ENCODE assay signal across 14 cellular contexts in the genomic region with DNA sequence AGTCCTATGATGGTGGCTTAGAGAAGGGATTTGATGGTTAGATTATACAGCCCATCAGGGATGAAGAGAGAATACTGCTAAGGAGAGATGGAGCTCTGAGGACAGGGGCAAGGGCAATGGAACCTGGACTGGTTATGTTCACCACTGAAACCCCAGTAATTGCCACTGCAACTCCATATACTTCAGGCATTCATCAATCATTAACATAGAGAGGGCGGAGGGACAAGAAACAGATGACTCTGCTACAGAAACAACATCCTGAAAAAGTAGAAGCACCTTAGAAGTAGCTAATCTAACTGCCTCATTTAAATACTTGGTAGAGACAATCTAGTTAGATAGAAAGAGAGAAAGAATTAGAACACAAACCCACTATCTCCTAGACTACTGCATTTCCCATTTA.
DNase-seq lines count a peak whose midpoint lies in the region; ATAC-seq lines count a peak whose summit lies in the region.
"Had no signal": no experiment of that assay in that cellular context is flagged by ENCODE, and none has a peak within 500 bp of the region (broad histone marks: within the 10 kb centered on the region; RNA-seq: fewer than 3 reads in every experiment).

No MANE protein-coding gene starts in this region.

- DNase-seq in kidney tubule cell (ENCODE audit: low spot score) (peak; percentile 48), NCI-H69 (lab: John Stamatoyannopoulos, UW) (no peak), NCI-H1417 treated with DMSO at 0.1 percent for 48 hours (lab: John Stamatoyannopoulos, UW) (no peak), ecto neural progenitor cell (ENCODE audit: low spot score) (no peak)
- no peak for DNase-seq in stimulated activated CD4-positive, alpha-beta T cell treated with anti-CD3 and anti-CD28 coated beads, Interleukin-2, amount 100 ng/mL, for 24 hours
- DNase-seq: activated CD4-positive, alpha-beta T cell treated with anti-CD3 and anti-CD28 coated beads, Interleukin-2, amount 10 ng/mL, durations not matched to agents 7 days and 5 days; activated T-cell treated with anti-CD3 and anti-CD28 coated beads, Interleukin-2, amount 50 U/mL, for 4 hours; DMS79 treated with DMSO at 0.1 percent for 48 hours; foreskin fibroblast; NCI-H1417; SJCRH30 had no signal

- peak; percentile 88 for ATAC-seq in GM18907 (IDR thresholded peaks at IDR 0.05; ENCODE audit: unreplicated experiment)
- ATAC-seq in GM21390 (IDR thresholded peaks at IDR 0.05; ENCODE audit: unreplicated experiment) = peak; percentile 63
- peak; percentile 64 for ATAC-seq in HG03045 (IDR thresholded peaks at IDR 0.05; ENCODE audit: unreplicated experiment)
- ATAC-seq: activated T-cell treated with anti-CD3 and anti-CD28 coated beads, Interleukin-2, amount 50 U/mL, for 4 hours had no signal
